In genomic region chr2:149401007-149401406, GRCh38 we compare ENCODE assay signal across 16 cellular contexts.
DNase-seq lines count a peak whose midpoint lies in the region; ATAC-seq and TF ChIP-seq lines count a peak whose summit lies in the region.
"Had no signal": no experiment of that assay in that cellular context is flagged by ENCODE, and none has a peak within 500 bp of the region (broad histone marks: within the 10 kb centered on the region; RNA-seq: fewer than 3 reads in every experiment).

No MANE protein-coding gene starts in this region.

- H3K27me3 ChIP-seq in IMR-90 (ENCODE audit: control insufficient read depth, insufficient read depth, low read length): no peaks in the 10 kb centered on the region
- H3K27me3 ChIP-seq in thyroid gland: no peaks in the 10 kb centered on the region
- H3K27me3 ChIP-seq in lower lobe of right lung (ENCODE audit: low read depth): peaks cover 3% of the 10 kb centered on the region
- H3K27me3 ChIP-seq: heart right ventricle had no signal

- no peak overlapping the region for H3K27ac ChIP-seq in IMR-90 (ENCODE audit: insufficient read depth, low read length)
- no peak overlapping the region for H3K27ac ChIP-seq in thyroid gland
- H3K27ac ChIP-seq in lower lobe of right lung: no peak overlapping the region
- H3K27ac ChIP-seq: C4-2B, heart right ventricle had no signal

- H4K5ac ChIP-seq in IMR-90 (ENCODE audit: low read depth, low read length): no peak overlapping the region

- H3K4me2 ChIP-seq in IMR-90 (ENCODE audit: low read depth, low read length): no peak overlapping the region

- ATAC-seq in IMR-90 (ENCODE audit: low read depth) (peak; percentile 57), lower lobe of right lung (no peak), HG03565 (IDR thresholded peaks at IDR 0.05; ENCODE audit: unreplicated experiment) (no peak)
- ATAC-seq: heart right ventricle had no signal

- H3K23ac ChIP-seq in IMR-90 (ENCODE audit: low read depth, low read length): no peak overlapping the region

- H3K36me3 ChIP-seq in IMR-90 (ENCODE audit: control insufficient read depth, insufficient read depth, low read length) (no peaks in the 10 kb centered on the region), thyroid gland (no peaks in the 10 kb centered on the region), lower lobe of right lung (no peaks in the 10 kb centered on the region)
- H3K36me3 ChIP-seq: HAP-1, heart right ventricle had no signal

- dilution Hi-C loops in IMR-90 (cut with HindIII; ENCODE audit: low sequenced_read_pairs, unreplicated experiment): no loop called here

- no peak overlapping the region for H3K14ac ChIP-seq in IMR-90 (replicated peaks; ENCODE audit: low read depth, low read length)

- TF ChIP-seq POLR2A in IMR-90 (IDR thresholded peaks at IDR 0.05; ENCODE audit: low read depth, low read length): no peak
- no peak for TF ChIP-seq POLR2A in thyroid gland (IDR thresholded peaks at IDR 0.05)

- 0 out of 2 replicates have a peak overlapping the region, but pooled peaks have one; percentile 10 for H2BK120ac ChIP-seq in IMR-90 (ENCODE audit: low read depth, low read length)

- no peaks in the 10 kb centered on the region for H3K9me3 ChIP-seq in IMR-90 (ENCODE audit: control insufficient read depth, insufficient read depth, low read length)
- no peaks in the 10 kb centered on the region for H3K9me3 ChIP-seq in thyroid gland
- no peaks in the 10 kb centered on the region for H3K9me3 ChIP-seq in lower lobe of right lung
- H3K9me3 ChIP-seq: HAP-1 had no signal

- no peak overlapping the region for H2AK9ac ChIP-seq in IMR-90 (replicated peaks; ENCODE audit: low read depth, low read length, poor library complexity)

- no peak overlapping the region for H2AK5ac ChIP-seq in IMR-90 (ENCODE audit: low read depth, low read length)

- no peak overlapping the region for H2BK20ac ChIP-seq in IMR-90 (ENCODE audit: low read depth, low read length)

- BruUV-seq in IMR-90 (replicated peaks; lab: Mats Ljungman, UMichigan): no TSS peak

- TF ChIP-seq RAD21 in IMR-90 (IDR thresholded peaks at IDR 0.05; ENCODE audit: low read length): no peak

- CTCF ChIA-PET in IMR-90 (lab: Yijun Ruan, JAX): interaction anchor here (1.8 kb wide), 1 partner anchor 12 kb away, joined by 5 read pairs; no protein-coding TSS in a partner anchor

- H3K4me3 ChIP-seq in AG10803 (ENCODE audit: low read length) (no peak overlapping the region), IMR-90 (ENCODE audit: insufficient read depth, low read depth, low read length) (no peak overlapping the region), thyroid gland (replicated peaks in 1 of 3) (no peak overlapping the region), lower lobe of right lung (no peak overlapping the region)
- H3K4me3 ChIP-seq: HAP-1, heart right ventricle had no signal

- no peak overlapping the region for H3K18ac ChIP-seq in IMR-90 (ENCODE audit: low read depth, low read length)

- no peaks in the 10 kb centered on the region for H3K79me1 ChIP-seq in IMR-90 (ENCODE audit: low read depth in 1 of 2, low read length in 2 of 2)

- intact Hi-C loops in IMR-90 (cut with micrococcal nuclease) (no loop called here), thyroid gland (cut with DNase I) (no loop called here), lower lobe of right lung (cut with DNase I) (no loop called here)

- H3K4me1 ChIP-seq in IMR-90 (ENCODE audit: control insufficient read depth, insufficient read depth, low read length): no peaks in the 10 kb centered on the region
- H3K4me1 ChIP-seq in thyroid gland: no peaks in the 10 kb centered on the region
- H3K4me1 ChIP-seq in lower lobe of right lung: no peaks in the 10 kb centered on the region
- H3K4me1 ChIP-seq: heart right ventricle had no signal

- H3K9me1 ChIP-seq in IMR-90 (ENCODE audit: insufficient read depth, low read length): no peaks in the 10 kb centered on the region; the same call in 1 of the 2 replicates

- H4K8ac ChIP-seq in IMR-90 (ENCODE audit: low read depth in 2 of 2, low read length in 2 of 2): peak overlapping the region in 1 of 2 experiments; percentile 48; a peak in 2 of 4 replicates

- H3K4ac ChIP-seq in IMR-90 (ENCODE audit: low read depth, low read length): no peak overlapping the region

- H3K56ac ChIP-seq in IMR-90 (ENCODE audit: extremely low read depth, insufficient read depth, low read length): no peak overlapping the region

- no peaks in the 10 kb centered on the region for H4K20me1 ChIP-seq in IMR-90 (ENCODE audit: insufficient read depth, low read length)

- DNase-seq in AG10803 (ENCODE audit: low read depth) (peak; percentile 72), IMR-90 (peak; percentile 77), astrocyte of the hippocampus (ENCODE audit: low read depth, low spot score) (peak; percentile 15), iris pigment epithelial cell (ENCODE audit: low read depth) (peak; percentile 31), thyroid gland (no peak), lower lobe of right lung (no peak), NCI-H345 (lab: John Stamatoyannopoulos, UW) (no peak)
- DNase-seq: DND-41, heart right ventricle, naive B cell, NCI-H1694, NCI-H748 treated with DMSO at 0.1 percent for 48 hours, nucleus accumbens had no signal

- in situ Hi-C loops in IMR-90 (cut with MboI; ENCODE audit: low sequenced_read_pairs): no loop called here

- no peak overlapping the region for H4K91ac ChIP-seq in IMR-90 (ENCODE audit: insufficient read depth, low read depth, low read length)

- POLR2A ChIA-PET in IMR-90 (lab: Charles Lee; ENCODE audit: unreplicated experiment): no interaction called here

- H2BK15ac ChIP-seq in IMR-90 (ENCODE audit: low read depth, low read length): no peak overlapping the region

- TF ChIP-seq CTCF in AG10803 (conservative IDR thresholded peaks at IDR 0.05; ENCODE audit: low read length) (no peak), IMR-90 (conservative IDR thresholded peaks at IDR 0.05; ENCODE audit: low read depth, low read length) (no peak), thyroid gland (IDR thresholded peaks at IDR 0.05) (no peak), lower lobe of right lung (IDR thresholded peaks at IDR 0.05) (no peak)

- H2AFZ ChIP-seq in IMR-90 (replicated peaks; ENCODE audit: low read length, poor library complexity): peak overlapping the region; percentile 48

- whole genome bisulfite sequencing in IMR-90 (ENCODE audit: extremely low coverage in 2 of 2, insufficient read length in 1 of 2), 2 experiments: no CpG with 5 or more reads among the region's 2 CpGs
- WGBS in thyroid gland, 2 donors: 90 to 95% methylated on average over 2 of the region's 2 CpGs

- H2BK5ac ChIP-seq in IMR-90 (ENCODE audit: low read depth, low read length, poor library complexity, severe bottlenecking): no peak overlapping the region

- no peak overlapping the region for H3K9ac ChIP-seq in IMR-90 (ENCODE audit: low read depth, low read length)

TF ChIP-seq in IMR-90, 13 proteins besides CTCF, POLR2A, EP300 and RAD21:
- TF ChIP-seq SMC3 (IDR thresholded peaks at IDR 0.05; ENCODE audit: low read depth, low read length) (no peak), NFE2L2 (IDR thresholded peaks at IDR 0.05; ENCODE audit: low read depth, low read length) (no peak), USF2 (IDR thresholded peaks at IDR 0.05; ENCODE audit: low read depth, low read length) (peak; percentile 82)

Comparison
In these comparisons a context has a peak if more than half of its experiments do, and no peak if none do; other contexts are left out.
1. DNase-seq: peak in AG10803 (single experiment), IMR-90 (single experiment), astrocyte of the hippocampus (single experiment) and iris pigment epithelial cell (single experiment); none in thyroid gland (0 of 2), lower lobe of right lung (single experiment) and NCI-H345 (single experiment).